Comparison of ENCODE assay signal across 9 cellular contexts in genomic region chr2:43100883-43101662, GRCh38.
DNase-seq lines count a peak whose midpoint lies in the region; ATAC-seq, FAIRE-seq and TF ChIP-seq lines count a peak whose summit lies in the region.
"Had no signal": no experiment of that assay in that cellular context is flagged by ENCODE, and none has a peak within 500 bp of the region (broad histone marks: within the 10 kb centered on the region; RNA-seq: fewer than 3 reads in every experiment).

No MANE protein-coding gene starts in this region.

- TF ChIP-seq CTCF in neural crest cell (conservative IDR thresholded peaks at IDR 0.05) (no peak), GM10248 (IDR thresholded peaks at IDR 0.05; ENCODE audit: control extremely low read depth, extremely low read depth, low read depth, missing control alignments) (no peak)

- no peak for DNase-seq in stimulated activated naive CD8-positive, alpha-beta T cell treated with anti-CD3 and anti-CD28 coated beads, Interleukin-15, amount 100 ng/mL, for 72 hours
- no peak for DNase-seq in stimulated activated naive CD8-positive, alpha-beta T cell treated with anti-CD3 and anti-CD28 coated beads, Interleukin-15, Interleukin-2, amounts not matched to agents 100 U/mL and 50 U/mL, for 24 hours
- DNase-seq in frontal cortex (ENCODE audit: low spot score in 2 of 2) (peak; percentile 84 to 88), neural crest cell (ENCODE audit: low read depth, low spot score) (peak; percentile 87), GM10248 (ENCODE audit: extremely low spot score) (no peak)
- DNase-seq in activated T-cell treated with anti-CD3 and anti-CD28 coated beads, Interleukin-2, amount 50 U/mL, for 72 hours: no peak

- peak; percentile 9 for ATAC-seq in stimulated activated naive CD8-positive, alpha-beta T cell treated with anti-CD3 and anti-CD28 coated beads, Interleukin-15, amount 100 ng/mL, for 72 hours
- no peak for ATAC-seq in stimulated activated naive CD8-positive, alpha-beta T cell treated with anti-CD3 and anti-CD28 coated beads, Interleukin-15, Interleukin-2, amounts not matched to agents 100 U/mL and 50 U/mL, for 24 hours
- no peak for ATAC-seq in activated T-cell treated with anti-CD3 and anti-CD28 coated beads, Interleukin-2, amount 50 U/mL, for 72 hours (replicated peaks in 1 of 2)
- ATAC-seq in HG02759 (IDR thresholded peaks at IDR 0.05; ENCODE audit: unreplicated experiment) (no peak), GM18520 (IDR thresholded peaks at IDR 0.05; ENCODE audit: unreplicated experiment) (no peak)

- no peaks in the 10 kb centered on the region for H3K27me3 Mint-ChIP-seq in stimulated activated naive CD8-positive, alpha-beta T cell treated with anti-CD3 and anti-CD28 coated beads, Interleukin-15, amount 100 ng/mL, for 72 hours
- no peaks in the 10 kb centered on the region for H3K27me3 Mint-ChIP-seq in neural crest cell (ENCODE audit: low read depth)
- peaks cover 7% of the 10 kb centered on the region for H3K27me3 Mint-ChIP-seq in activated T-cell treated with anti-CD3 and anti-CD28 coated beads, Interleukin-2, amount 50 U/mL, for 72 hours (ENCODE audit: low read depth)

- H3K36me3 Mint-ChIP-seq in neural crest cell (ENCODE audit: low read depth): peaks cover 5% of the 10 kb centered on the region
- peaks cover 7 to 8% of the 10 kb centered on the region in 2 donors for H3K36me3 Mint-ChIP-seq in activated T-cell treated with anti-CD3 and anti-CD28 coated beads, Interleukin-2, amount 50 U/mL, for 72 hours (ENCODE audit: insufficient read depth in 2 of 2)

- H3K4me3 Mint-ChIP-seq in stimulated activated naive CD8-positive, alpha-beta T cell treated with anti-CD3 and anti-CD28 coated beads, Interleukin-15, amount 100 ng/mL, for 72 hours: no peak overlapping the region
- peak overlapping the region; percentile 73 for H3K4me3 Mint-ChIP-seq in neural crest cell
- no peak overlapping the region for H3K4me3 Mint-ChIP-seq in activated T-cell treated with anti-CD3 and anti-CD28 coated beads, Interleukin-2, amount 50 U/mL, for 72 hours

- peaks cover 6 to 10% of the 10 kb centered on the region in 2 donors for H3K9me3 Mint-ChIP-seq in stimulated activated naive CD8-positive, alpha-beta T cell treated with anti-CD3 and anti-CD28 coated beads, Interleukin-15, amount 100 ng/mL, for 72 hours
- peaks cover 3% of the 10 kb centered on the region for H3K9me3 Mint-ChIP-seq in neural crest cell
- peaks cover 0 to 5% of the 10 kb centered on the region in 2 donors for H3K9me3 Mint-ChIP-seq in activated T-cell treated with anti-CD3 and anti-CD28 coated beads, Interleukin-2, amount 50 U/mL, for 72 hours

- CTCF ChIA-PET in GM10248 (lab: Yijun Ruan, JAX): interaction anchor here (1.2 to 1.8 kb wide), 5 partner anchors 9 to 154 kb away, joined by 3 to 6 read pairs (median 3); no protein-coding TSS in a partner anchor

- no peak for FAIRE-seq in frontal cortex (lab: Jason Lieb, UNC)
- FAIRE-seq: islet of Langerhans had no signal

- POLR2A ChIA-PET in GM10248 (lab: Yijun Ruan, JAX): no interaction called here

- peaks cover 14% of the 10 kb centered on the region for H3K4me1 Mint-ChIP-seq in stimulated activated naive CD8-positive, alpha-beta T cell treated with anti-CD3 and anti-CD28 coated beads, Interleukin-15, amount 100 ng/mL, for 72 hours
- peaks cover 74% of the 10 kb centered on the region for H3K4me1 Mint-ChIP-seq in neural crest cell
- H3K4me1 Mint-ChIP-seq in activated T-cell treated with anti-CD3 and anti-CD28 coated beads, Interleukin-2, amount 50 U/mL, for 72 hours (ENCODE audit: low read depth): peaks cover 5% of the 10 kb centered on the region

- H3K27ac Mint-ChIP-seq in stimulated activated naive CD8-positive, alpha-beta T cell treated with anti-CD3 and anti-CD28 coated beads, Interleukin-15, amount 100 ng/mL, for 72 hours: no peak overlapping the region
- peak overlapping the region; percentile 93 for H3K27ac Mint-ChIP-seq in neural crest cell (ENCODE audit: unreplicated experiment)
- no peak overlapping the region for H3K27ac Mint-ChIP-seq in activated T-cell treated with anti-CD3 and anti-CD28 coated beads, Interleukin-2, amount 50 U/mL, for 72 hours

Comparison
In these comparisons a context has a peak if more than half of its experiments do, and no peak if none do; other contexts are left out.
1. DNase-seq: peak in frontal cortex (2 of 2) and neural crest cell (single experiment); none in stimulated activated naive CD8-positive, alpha-beta T cell treated with anti-CD3 and anti-CD28 coated beads, Interleukin-15, amount 100 ng/mL, for 72 hours (0 of 2), stimulated activated naive CD8-positive, alpha-beta T cell treated with anti-CD3 and anti-CD28 coated beads, Interleukin-15, Interleukin-2, amounts not matched to agents 100 U/mL and 50 U/mL, for 24 hours (single experiment), activated T-cell treated with anti-CD3 and anti-CD28 coated beads, Interleukin-2, amount 50 U/mL, for 72 hours (0 of 2) and GM10248 (single experiment).